ENCODE assay signal across 10 cellular contexts in the genomic region with DNA sequence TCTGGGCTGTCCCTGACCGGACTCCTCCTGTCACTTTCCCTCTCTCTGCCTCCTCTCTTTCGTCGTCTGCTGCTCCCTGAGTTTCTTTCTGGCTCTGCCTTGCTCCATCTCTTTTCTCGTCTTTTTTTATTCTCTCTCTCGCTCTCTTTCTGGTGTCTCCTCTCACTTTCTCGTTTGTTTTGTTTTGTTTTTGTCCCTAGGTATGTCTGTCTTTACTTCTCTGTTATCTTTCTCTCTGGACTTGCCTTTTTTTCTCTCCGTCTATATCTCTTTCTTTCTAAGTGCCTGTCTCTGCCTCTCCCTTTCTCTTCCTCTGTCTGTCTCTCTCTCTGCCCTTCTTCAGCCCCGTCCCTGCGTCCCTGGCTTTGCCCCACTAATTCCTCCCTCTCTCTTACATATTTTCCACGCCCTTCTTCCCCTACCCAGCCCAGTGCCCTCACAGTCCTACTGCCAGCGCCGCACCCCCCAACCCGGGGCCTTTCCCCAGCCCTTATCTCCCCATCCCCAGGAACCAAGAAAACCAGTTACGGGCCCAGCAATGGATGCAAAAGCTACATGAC. TPM values are rescaled to one million over a fixed set of nuclear protein-coding genes. Genes with fewer than 3 reads are reported as not detected.
A peak's percentile ranks its signal among the peaks of the same experiment; 100 is the strongest.
DNase-seq lines count a peak whose midpoint lies in the region; ATAC-seq lines count a peak whose summit lies in the region.
"Had no signal": no experiment of that assay in that cellular context is flagged by ENCODE, and none has a peak within 500 bp of the region (broad histone marks: within the 10 kb centered on the region; RNA-seq: fewer than 3 reads in every experiment).

No MANE protein-coding gene starts in this region.

- H3K27me3 ChIP-seq in mesendoderm (ENCODE audit: insufficient read depth, low read length, poor library complexity): no peaks in the 10 kb centered on the region
- H3K27me3 ChIP-seq: MG63 had no signal

- peaks cover 2% of the 10 kb centered on the region for H3K4me1 ChIP-seq in mesendoderm (ENCODE audit: control insufficient read depth, low read depth, low read length)

- no peaks in the 10 kb centered on the region for H3K79me2 ChIP-seq in mesendoderm (ENCODE audit: control insufficient read depth, insufficient read depth, low read length)

- H3K23ac ChIP-seq in mesendoderm (ENCODE audit: low read length): no peak overlapping the region

- no peak overlapping the region for H2AK5ac ChIP-seq in mesendoderm (ENCODE audit: low read length)

- H3K4me1 Mint-ChIP-seq in stimulated activated naive CD8-positive, alpha-beta T cell treated with anti-CD3 and anti-CD28 coated beads, Interleukin-15, amount 100 ng/mL, for 72 hours: peaks cover 9% of the 10 kb centered on the region
- peaks cover 13% of the 10 kb centered on the region for H3K4me1 Mint-ChIP-seq in activated T-helper 1 cell treated with anti-CD3 and anti-CD28 coated beads, Interleukin-12 subunit alpha, Interleukin-12 subunit beta, Interleukin-2, Interleukin-4 antibody, amounts not matched to agents 30 ng/mL and 10 ng/mL and 1 ng/mL, durations not matched to agents 14 hours and 24 hours and 36 hours (ENCODE audit: low read depth)

- no peak overlapping the region for H4K8ac ChIP-seq in mesendoderm (ENCODE audit: low read depth, low read length)

- H2BK120ac ChIP-seq in mesendoderm (ENCODE audit: low read depth, low read length): no peak overlapping the region

- H3K18ac ChIP-seq in mesendoderm (ENCODE audit: low read length): no peak overlapping the region

- peak overlapping the region in 1 of 2 donors; percentile 1 for H3K4me3 Mint-ChIP-seq in stimulated activated naive CD8-positive, alpha-beta T cell treated with anti-CD3 and anti-CD28 coated beads, Interleukin-15, amount 100 ng/mL, for 72 hours
- no peak overlapping the region for H3K4me3 Mint-ChIP-seq in activated T-helper 1 cell treated with anti-CD3 and anti-CD28 coated beads, Interleukin-12 subunit alpha, Interleukin-12 subunit beta, Interleukin-2, Interleukin-4 antibody, amounts not matched to agents 30 ng/mL and 10 ng/mL and 1 ng/mL, durations not matched to agents 14 hours and 24 hours and 36 hours

- no peak overlapping the region for H3K9ac ChIP-seq in mesendoderm (ENCODE audit: low read length)

- no CpG with 5 or more reads among the region's 14 CpGs for WGBS in mesendoderm (ENCODE audit: extremely low coverage, insufficient coverage, low lambda C conversion rate)

- ATAC-seq in stimulated activated naive CD8-positive, alpha-beta T cell treated with anti-CD3 and anti-CD28 coated beads, Interleukin-15, amount 100 ng/mL, for 72 hours: peak; percentile 6
- no peak for ATAC-seq in stimulated activated naive CD8-positive, alpha-beta T cell treated with anti-CD3 and anti-CD28 coated beads, Interleukin-15, Interleukin-2, amounts not matched to agents 100 U/mL and 50 U/mL, for 24 hours
- ATAC-seq in GM21576 (IDR thresholded peaks at IDR 0.05; ENCODE audit: unreplicated experiment) (no peak), HG03097 (IDR thresholded peaks at IDR 0.05; ENCODE audit: low FRiP score, unreplicated experiment) (no peak)

- no peak overlapping the region for H3K27ac Mint-ChIP-seq in stimulated activated naive CD8-positive, alpha-beta T cell treated with anti-CD3 and anti-CD28 coated beads, Interleukin-15, amount 100 ng/mL, for 72 hours
- H3K27ac Mint-ChIP-seq in activated T-helper 1 cell treated with anti-CD3 and anti-CD28 coated beads, Interleukin-12 subunit alpha, Interleukin-12 subunit beta, Interleukin-2, Interleukin-4 antibody, amounts not matched to agents 30 ng/mL and 10 ng/mL and 1 ng/mL, durations not matched to agents 14 hours and 24 hours and 36 hours: peak overlapping the region; percentile 42

- H3K4ac ChIP-seq in mesendoderm (ENCODE audit: low read depth, low read length): no peak overlapping the region

- DNase-seq in stimulated activated naive CD8-positive, alpha-beta T cell treated with anti-CD3 and anti-CD28 coated beads, Interleukin-15, amount 100 ng/mL, for 72 hours: no peak
- no peak for DNase-seq in stimulated activated naive CD8-positive, alpha-beta T cell treated with anti-CD3 and anti-CD28 coated beads, Interleukin-15, Interleukin-2, amounts not matched to agents 100 U/mL and 50 U/mL, for 24 hours
- no peak for DNase-seq in activated T-helper 1 cell treated with anti-CD3 and anti-CD28 coated beads, Interleukin-12 subunit alpha, Interleukin-12 subunit beta, Interleukin-2, Interleukin-4 antibody, amounts not matched to agents 30 ng/mL and 10 ng/mL and 1 ng/mL, durations not matched to agents 14 hours and 24 hours and 36 hours (ENCODE audit: low spot score)
- no peak for DNase-seq in mesendoderm
- DNase-seq in 8988T: no peak
- no peak for DNase-seq in superior temporal gyrus (ENCODE audit: extremely low spot score)

- H3K56ac ChIP-seq in mesendoderm (ENCODE audit: low read length): peak overlapping the region; percentile 30

- no peak overlapping the region for H3K27ac ChIP-seq in mesendoderm (ENCODE audit: low read depth, low read length)

- no peak overlapping the region for H2BK5ac ChIP-seq in mesendoderm (ENCODE audit: low read length)

- intact Hi-C loops in activated T-helper 1 cell treated with anti-CD3 and anti-CD28 coated beads, Interleukin-12 subunit alpha, Interleukin-12 subunit beta, Interleukin-2, Interleukin-4 antibody, amounts not matched to agents 30 ng/mL and 10 ng/mL and 1 ng/mL, durations not matched to agents 14 hours and 24 hours and 36 hours (cut with micrococcal nuclease): loop anchor here (1.0 to 2.0 kb wide), 6 partner anchors 21 to 106 kb away; partner anchors contain the start of genes BLVRB and SHKBP1

- no peaks in the 10 kb centered on the region for H3K36me3 ChIP-seq in mesendoderm (ENCODE audit: control insufficient read depth, insufficient read depth, low read length)
- H3K36me3 ChIP-seq: MG63 had no signal

- H3K36me3 Mint-ChIP-seq in activated T-helper 1 cell treated with anti-CD3 and anti-CD28 coated beads, Interleukin-12 subunit alpha, Interleukin-12 subunit beta, Interleukin-2, Interleukin-4 antibody, amounts not matched to agents 30 ng/mL and 10 ng/mL and 1 ng/mL, durations not matched to agents 14 hours and 24 hours and 36 hours (ENCODE audit: low read depth): no peaks in the 10 kb centered on the region

- no peak overlapping the region for H4K5ac ChIP-seq in mesendoderm (ENCODE audit: low read length)

- H3K9me3 Mint-ChIP-seq in stimulated activated naive CD8-positive, alpha-beta T cell treated with anti-CD3 and anti-CD28 coated beads, Interleukin-15, amount 100 ng/mL, for 72 hours: peaks cover 3 to 7% of the 10 kb centered on the region in 2 donors
- no peaks in the 10 kb centered on the region for H3K9me3 Mint-ChIP-seq in activated T-helper 1 cell treated with anti-CD3 and anti-CD28 coated beads, Interleukin-12 subunit alpha, Interleukin-12 subunit beta, Interleukin-2, Interleukin-4 antibody, amounts not matched to agents 30 ng/mL and 10 ng/mL and 1 ng/mL, durations not matched to agents 14 hours and 24 hours and 36 hours

- H3K4me2 ChIP-seq in mesendoderm (ENCODE audit: low read length): no peak overlapping the region

- H3K4me3 ChIP-seq in mesendoderm (ENCODE audit: low read length): no peak overlapping the region
- H3K4me3 ChIP-seq: lung had no signal

- H2BK15ac ChIP-seq in mesendoderm (replicated peaks; ENCODE audit: low read depth): no peak overlapping the region

- no peaks in the 10 kb centered on the region for H3K79me1 ChIP-seq in mesendoderm (ENCODE audit: low read length)

- H3K27me3 Mint-ChIP-seq in stimulated activated naive CD8-positive, alpha-beta T cell treated with anti-CD3 and anti-CD28 coated beads, Interleukin-15, amount 100 ng/mL, for 72 hours: peaks cover 42% of the 10 kb centered on the region
- peaks cover 32% of the 10 kb centered on the region for H3K27me3 Mint-ChIP-seq in activated T-helper 1 cell treated with anti-CD3 and anti-CD28 coated beads, Interleukin-12 subunit alpha, Interleukin-12 subunit beta, Interleukin-2, Interleukin-4 antibody, amounts not matched to agents 30 ng/mL and 10 ng/mL and 1 ng/mL, durations not matched to agents 14 hours and 24 hours and 36 hours (ENCODE audit: insufficient read depth)

RNA-seq across cellular contexts. Expression of gene SHKBP1, which starts 48.1 kb away (rescaled TPM):
- 102 and 113 TPM in 2 replicates for total RNA-seq in activated T-helper 1 cell treated with anti-CD3 and anti-CD28 coated beads, Interleukin-12 subunit alpha, Interleukin-12 subunit beta, Interleukin-2, Interleukin-4 antibody, amounts not matched to agents 30 ng/mL and 10 ng/mL and 1 ng/mL, durations not matched to agents 14 hours and 24 hours and 36 hours
- polyA plus RNA-seq in mesendoderm (2013, experiment 1 of 2): 52.1 TPM
- polyA plus RNA-seq in mesendoderm (2013, experiment 2 of 2): 49.6 TPM
